24 cellular contexts compared by ENCODE assay signal in the genomic region with DNA sequence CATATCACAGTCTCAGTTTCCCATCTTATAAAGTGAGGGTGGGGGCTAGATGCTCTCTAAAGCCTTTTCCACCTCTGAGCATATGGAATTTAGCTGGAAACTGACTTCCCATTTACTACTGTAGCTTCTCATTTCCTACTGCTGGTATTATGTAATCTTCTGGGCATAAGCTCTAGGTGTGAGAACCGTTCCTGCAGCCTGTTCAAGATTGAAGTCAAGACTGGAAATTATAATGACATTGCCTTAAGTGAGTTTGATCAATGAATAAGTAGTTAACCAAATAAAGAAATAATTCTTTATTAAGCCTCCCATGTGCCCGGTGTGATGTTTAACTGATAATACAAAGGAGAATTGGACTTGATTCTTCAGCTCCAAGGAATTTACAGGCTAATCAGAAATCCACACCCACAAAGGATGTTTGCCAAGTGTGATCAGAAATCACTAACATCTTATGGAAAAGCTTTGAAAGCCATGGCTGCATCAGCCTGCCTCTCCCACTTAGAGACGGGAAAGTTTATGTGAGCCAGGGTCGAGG. TPM values are rescaled to one million over a fixed set of nuclear protein-coding genes. Genes with fewer than 3 reads are reported as not detected.
DNase-seq lines count a peak whose midpoint lies in the region; ATAC-seq, FAIRE-seq and TF ChIP-seq lines count a peak whose summit lies in the region.
"Had no signal": no experiment of that assay in that cellular context is flagged by ENCODE, and none has a peak within 500 bp of the region (broad histone marks: within the 10 kb centered on the region; RNA-seq: fewer than 3 reads in every experiment).

No MANE protein-coding gene starts in this region.

- H3K9me3 ChIP-seq in hepatocyte (ENCODE audit: low read depth): no peaks in the 10 kb centered on the region
- H3K9me3 ChIP-seq: MG63 had no signal

- DNase-seq in SKM-1 (lab: John Stamatoyannopoulos, UW; ENCODE audit: unreplicated experiment) (peak; percentile 39), SKM-1 treated with dmso at 0.1 percent for 144 hours (lab: John Stamatoyannopoulos, UW; ENCODE audit: unreplicated experiment) (no peak), hepatocyte (ENCODE audit: low spot score) (no peak), frontal cortex (ENCODE audit: low spot score in 2 of 2) (no peak), GM12891 (ENCODE audit: insufficient read length, low spot score) (no peak)
- no peak for DNase-seq in stimulated activated effector memory CD8-positive, alpha-beta T cell treated with anti-CD3 and anti-CD28 coated beads, Interleukin-12 subunit alpha, Interleukin-12 subunit beta, amount 100 ng/mL, for 72 hours (ENCODE audit: low spot score in 2 of 2)
- DNase-seq: 8988T, DMS79 treated with DMSO at 0.1 percent for 48 hours, H9, Kasumi-1, MG63, NCI-H1092 treated with DMSO at 0.1 percent for 48 hours, NCI-H2081, NCI-H2171 treated with DMSO at 0.1 percent for 48 hours, Right ventricle myocardium superior had no signal

- H3K27ac ChIP-seq in hepatocyte: peak overlapping the region; percentile 25
- H3K27ac ChIP-seq: HL-60 had no signal

- H3K27me3 ChIP-seq in hepatocyte: no peaks in the 10 kb centered on the region
- H3K27me3 ChIP-seq: MG63 had no signal

- peak overlapping the region; percentile 66 for H3K27ac Mint-ChIP-seq in stimulated activated effector memory CD8-positive, alpha-beta T cell treated with anti-CD3 and anti-CD28 coated beads, Interleukin-12 subunit alpha, Interleukin-12 subunit beta, amount 100 ng/mL, for 72 hours
- H3K27ac Mint-ChIP-seq: IgD-negative memory B cell had no signal

- TF ChIP-seq CTCF in hepatocyte (IDR thresholded peaks at IDR 0.05; ENCODE audit: poor library complexity): no peak

- H3K4me1 Mint-ChIP-seq in stimulated activated effector memory CD8-positive, alpha-beta T cell treated with anti-CD3 and anti-CD28 coated beads, Interleukin-12 subunit alpha, Interleukin-12 subunit beta, amount 100 ng/mL, for 72 hours: no peaks in the 10 kb centered on the region
- H3K4me1 Mint-ChIP-seq: IgD-negative memory B cell had no signal

- 46% methylated on average over 4 of the region's 4 CpGs for WGBS in hepatocyte (ENCODE audit: low lambda C conversion rate, missing lambda C conversion rate)

- no peaks in the 10 kb centered on the region for H3K36me3 Mint-ChIP-seq in stimulated activated effector memory CD8-positive, alpha-beta T cell treated with anti-CD3 and anti-CD28 coated beads, Interleukin-12 subunit alpha, Interleukin-12 subunit beta, amount 100 ng/mL, for 72 hours
- H3K36me3 Mint-ChIP-seq: CD14-positive monocyte had no signal

- no peak for TF ChIP-seq POLR2A in GM12891 (IDR thresholded peaks at IDR 0.05; ENCODE audit: low read depth, low read length)

- H3K9me2 ChIP-seq in hepatocyte (replicated peaks; ENCODE audit: insufficient read depth): no peaks in the 10 kb centered on the region

- H3K9me3 Mint-ChIP-seq in stimulated activated effector memory CD8-positive, alpha-beta T cell treated with anti-CD3 and anti-CD28 coated beads, Interleukin-12 subunit alpha, Interleukin-12 subunit beta, amount 100 ng/mL, for 72 hours: no peaks in the 10 kb centered on the region

- H3K4me3 ChIP-seq in hepatocyte: no peak overlapping the region
- H3K4me3 ChIP-seq: MG63 had no signal

- no peaks in the 10 kb centered on the region for H4K20me1 ChIP-seq in hepatocyte (ENCODE audit: insufficient read depth, poor library complexity, severe bottlenecking)

- no peak overlapping the region for H3K4me2 ChIP-seq in hepatocyte

- H2AFZ ChIP-seq in hepatocyte: no peak overlapping the region

- no peaks in the 10 kb centered on the region for H3K79me2 ChIP-seq in hepatocyte

- no peak for FAIRE-seq in frontal cortex (lab: Jason Lieb, UNC)
- FAIRE-seq in GM12891 (lab: Jason Lieb, UNC): no peak
- FAIRE-seq: HTR-8/SVneo, RCC 7860 had no signal

- no peak overlapping the region for H3K4me3 Mint-ChIP-seq in stimulated activated effector memory CD8-positive, alpha-beta T cell treated with anti-CD3 and anti-CD28 coated beads, Interleukin-12 subunit alpha, Interleukin-12 subunit beta, amount 100 ng/mL, for 72 hours
- H3K4me3 Mint-ChIP-seq: CD14-positive monocyte, H9, IgD-negative memory B cell had no signal

- no peaks in the 10 kb centered on the region for H3K36me3 ChIP-seq in hepatocyte (replicated peaks; ENCODE audit: insufficient read depth, low read depth)
- H3K36me3 ChIP-seq: MG63 had no signal

- peaks cover 14% of the 10 kb centered on the region for H3K4me1 ChIP-seq in hepatocyte (ENCODE audit: insufficient read depth)

- ATAC-seq in stimulated activated effector memory CD8-positive, alpha-beta T cell treated with anti-CD3 and anti-CD28 coated beads, Interleukin-12 subunit alpha, Interleukin-12 subunit beta, amount 100 ng/mL, for 72 hours: no peak
- ATAC-seq in GM19463 (IDR thresholded peaks at IDR 0.05; ENCODE audit: unreplicated experiment) (no peak), HG03565 (IDR thresholded peaks at IDR 0.05; ENCODE audit: unreplicated experiment) (no peak)

TF ChIP-seq in GM12891, 5 proteins besides CTCF, POLR2A, EP300 and RAD21:
- no peak for TF ChIP-seq TAF1 (IDR thresholded peaks at IDR 0.05; ENCODE audit: low read depth, low read length)
- no peak for TF ChIP-seq SPI1 (IDR thresholded peaks at IDR 0.05; ENCODE audit: low read depth, low read length)
- no peak for TF ChIP-seq POU2F2 (IDR thresholded peaks at IDR 0.05; ENCODE audit: low read depth, low read length)
- TF ChIP-seq PAX5 (IDR thresholded peaks at IDR 0.05; ENCODE audit: insufficient read depth, low read length, severe bottlenecking): no peak
- no peak for TF ChIP-seq POLR2AphosphoS5 (IDR thresholded peaks at IDR 0.05; ENCODE audit: low read depth, low read length)

RNA-seq across cellular contexts. Expression of gene PRELP, which starts 36.5 kb away (rescaled TPM):
- total RNA-seq in hepatocyte: 0.83 and 0.84 TPM in 2 replicates
- 8.7 and 10.8 TPM in 2 replicates for polyA plus RNA-seq in hepatocyte
- total RNA-seq in frontal cortex: 0.41 TPM
- not detected for polyA plus RNA-seq in GM12891 (2012; ENCODE audit: low read depth, missing spikeins)
- total RNA-seq: NCI-H460 had no signal
- polyA plus RNA-seq: CD14-positive monocyte, IgD-negative memory B cell had no signal

RNA-seq across cellular contexts. Expression of gene OPTC, which starts 54.8 kb away (rescaled TPM):
- total RNA-seq in hepatocyte (not detected in 2 replicates), frontal cortex (not detected)
- polyA plus RNA-seq in hepatocyte: 0.28 TPM in 1 of 2 replicates, not detected in the other
- polyA plus RNA-seq in GM12891 (2012; ENCODE audit: low read depth, missing spikeins): not detected
- total RNA-seq: NCI-H460, Right ventricle myocardium superior had no signal
- polyA plus RNA-seq: AG04450, CD14-positive monocyte, IgD-negative memory B cell had no signal
